8 cellular contexts compared by ENCODE assay signal in genomic region chr7:5557920-5558401, GRCh38. TPM values are rescaled to one million over a fixed set of nuclear protein-coding genes. Genes with fewer than 3 reads are reported as not detected.
DNase-seq lines count a peak whose midpoint lies in the region; ATAC-seq and TF ChIP-seq lines count a peak whose summit lies in the region.

No MANE protein-coding gene starts in this region.

- H3K9ac ChIP-seq in neural progenitor cell = no peak overlapping the region

- POLR2A ChIA-PET in Caco-2 (lab: Charles Lee) = interaction anchor here (0.7 to 1.3 kb wide), 5 partner anchors 28 to 82 kb away, joined by 3 to 11 read pairs (median 5); no protein-coding TSS in a partner anchor

- no TSS peak for BruUV-seq in Caco-2 (replicated peaks; lab: Mats Ljungman, UMichigan)

- H3K4me3 ChIP-seq in Caco-2 (ENCODE audit: low read depth, low read length) = no peak overlapping the region
- H3K4me3 ChIP-seq in neural progenitor cell = no peak overlapping the region

- peaks cover 39% of the 10 kb centered on the region for H3K36me3 Mint-ChIP-seq in Caco-2 (ENCODE audit: insufficient read depth, unreplicated experiment)
- H3K36me3 Mint-ChIP-seq in neural progenitor cell = no peaks in the 10 kb centered on the region
- no peaks in the 10 kb centered on the region for H3K36me3 Mint-ChIP-seq in nephron progenitor cell (ENCODE audit: low read depth)

- H3K4me1 ChIP-seq in Caco-2 (peaks cover 46% of the 10 kb centered on the region), neural progenitor cell (peaks cover under 1% of the 10 kb centered on the region)

- H2AFZ ChIP-seq in neural progenitor cell (replicated peaks) = no peak overlapping the region

- peak overlapping the region; percentile 81 for H3K27ac Mint-ChIP-seq in Caco-2 (ENCODE audit: unreplicated experiment)
- H3K27ac Mint-ChIP-seq in neural progenitor cell = peak overlapping the region; percentile 46
- H3K27ac Mint-ChIP-seq in nephron progenitor cell = no peak overlapping the region

- H3F3A ChIP-seq in neural progenitor cell (ENCODE audit: low read depth) = peaks cover 35% of the 10 kb centered on the region

- H3K27me3 ChIP-seq in Caco-2 (replicated peaks; ENCODE audit: control insufficient read depth, insufficient read depth, low read length) (no peaks in the 10 kb centered on the region), neural progenitor cell (peaks cover 6% of the 10 kb centered on the region)

- ATAC-seq in GM21447 (IDR thresholded peaks at IDR 0.05; ENCODE audit: unreplicated experiment) (peak; percentile 48), esophagus mucosa (peak; percentile 1)

- DNase-seq in Caco-2 (no peak), RPMI7951 (ENCODE audit: low read depth) (peak; percentile 58), neural progenitor cell (ENCODE audit: low spot score) (no peak), nephron progenitor cell (no peak), H4 (ENCODE audit: low spot score) (no peak), GOT3 (lab: John Stamatoyannopoulos, UW) (no peak)

- H3K9me3 ChIP-seq in Caco-2 (no peaks in the 10 kb centered on the region), neural progenitor cell (ENCODE audit: low read depth) (no peaks in the 10 kb centered on the region)

- H3K9me3 Mint-ChIP-seq in Caco-2 (ENCODE audit: unreplicated experiment) (no peaks in the 10 kb centered on the region), neural progenitor cell (no peaks in the 10 kb centered on the region), nephron progenitor cell (no peaks in the 10 kb centered on the region)

- no peak overlapping the region for H3K4me2 ChIP-seq in neural progenitor cell

- H3K36me3 ChIP-seq in Caco-2 (ENCODE audit: control insufficient read depth, insufficient read depth, low read length) (no peaks in the 10 kb centered on the region), neural progenitor cell (no peaks in the 10 kb centered on the region)

- H3K4me3 Mint-ChIP-seq in Caco-2 (ENCODE audit: unreplicated experiment) = no peak overlapping the region
- peak overlapping the region; percentile 46 for H3K4me3 Mint-ChIP-seq in neural progenitor cell
- no peak overlapping the region for H3K4me3 Mint-ChIP-seq in nephron progenitor cell

- CTCF ChIA-PET in Caco-2 (lab: Charles Lee) = interaction anchor here (1.0 to 1.8 kb wide), 3 partner anchors 32 to 68 kb away, joined by 3 to 30 read pairs (median 11); no protein-coding TSS in a partner anchor

- H3K27ac ChIP-seq in neural progenitor cell = no peak overlapping the region

- H3K79me2 ChIP-seq in neural progenitor cell (ENCODE audit: low read depth) = no peaks in the 10 kb centered on the region

- H3K27me3 Mint-ChIP-seq in Caco-2 (ENCODE audit: insufficient read depth, unreplicated experiment) = no peaks in the 10 kb centered on the region
- H3K27me3 Mint-ChIP-seq in neural progenitor cell (ENCODE audit: insufficient read depth, low read depth) = peaks cover 2% of the 10 kb centered on the region
- peaks cover 6% of the 10 kb centered on the region for H3K27me3 Mint-ChIP-seq in nephron progenitor cell (ENCODE audit: low read depth, poor library complexity)

- H3K4me1 Mint-ChIP-seq in Caco-2 (ENCODE audit: low read depth, unreplicated experiment) (peaks cover 13% of the 10 kb centered on the region), neural progenitor cell (peaks cover 31% of the 10 kb centered on the region), nephron progenitor cell (peaks cover 29% of the 10 kb centered on the region)

- intact Hi-C loops in Caco-2 (cut with micrococcal nuclease; ENCODE audit: unreplicated experiment) = no loop called here

- TF ChIP-seq CTCF in Caco-2 (IDR thresholded peaks at IDR 0.05; ENCODE audit: insufficient read depth in 1 of 2, low read depth in 1 of 2, low read length in 1 of 2, severe bottlenecking in 1 of 2, unreplicated experiment in 1 of 2) (no peak), neural progenitor cell (IDR thresholded peaks at IDR 0.05) (no peak), nephron progenitor cell (IDR thresholded peaks at IDR 0.05) (no peak)

- no peaks in the 10 kb centered on the region for H4K20me1 ChIP-seq in neural progenitor cell (ENCODE audit: low read depth)

RNA-seq across cellular contexts. Expression of gene ACTB, which starts 27.6 kb away (rescaled TPM):
- 3,565 and 4,201 TPM in 2 replicates for total RNA-seq in Caco-2 (2022)
- total RNA-seq in RPMI7951 (2014; rRNA removed; shearing (Covaris generic)) = 5,178 and 5,762 TPM in 2 replicates
- total RNA-seq in esophagus mucosa = 3,468 TPM
- total RNA-seq in neural progenitor cell (ENCODE audit: low replicate concordance) = 1,381 and 2,318 TPM in 2 replicates
- 4,047 and 4,905 TPM in 2 replicates for total RNA-seq in H4 (2014; rRNA removed; shearing (Covaris generic))

RNA-seq across cellular contexts. Expression of gene FSCN1, which starts 34.7 kb away (rescaled TPM):
- total RNA-seq in Caco-2 (2022) (78.2 and 91.0 TPM in 2 replicates), esophagus mucosa (166 TPM), neural progenitor cell (ENCODE audit: low replicate concordance) (76.3 and 256 TPM in 2 replicates)
- total RNA-seq in RPMI7951 (2014; rRNA removed; shearing (Covaris generic)) = 78.6 and 103 TPM in 2 replicates
- total RNA-seq in H4 (2014; rRNA removed; shearing (Covaris generic)) = 173 and 225 TPM in 2 replicates

RNA-seq across cellular contexts. Expression of gene FBXL18, which starts 44.4 kb away (rescaled TPM):
- total RNA-seq in Caco-2 (2022) (22.1 and 24.6 TPM in 2 replicates), esophagus mucosa (9.4 TPM), neural progenitor cell (ENCODE audit: low replicate concordance) (3.3 and 6.7 TPM in 2 replicates)
- total RNA-seq in RPMI7951 (2014; rRNA removed; shearing (Covaris generic)) = 5.5 and 8.2 TPM in 2 replicates
- 7.3 and 8.9 TPM in 2 replicates for total RNA-seq in H4 (2014; rRNA removed; shearing (Covaris generic))
